ENCODE assay signal across 1 cellular context in the genomic region with DNA sequence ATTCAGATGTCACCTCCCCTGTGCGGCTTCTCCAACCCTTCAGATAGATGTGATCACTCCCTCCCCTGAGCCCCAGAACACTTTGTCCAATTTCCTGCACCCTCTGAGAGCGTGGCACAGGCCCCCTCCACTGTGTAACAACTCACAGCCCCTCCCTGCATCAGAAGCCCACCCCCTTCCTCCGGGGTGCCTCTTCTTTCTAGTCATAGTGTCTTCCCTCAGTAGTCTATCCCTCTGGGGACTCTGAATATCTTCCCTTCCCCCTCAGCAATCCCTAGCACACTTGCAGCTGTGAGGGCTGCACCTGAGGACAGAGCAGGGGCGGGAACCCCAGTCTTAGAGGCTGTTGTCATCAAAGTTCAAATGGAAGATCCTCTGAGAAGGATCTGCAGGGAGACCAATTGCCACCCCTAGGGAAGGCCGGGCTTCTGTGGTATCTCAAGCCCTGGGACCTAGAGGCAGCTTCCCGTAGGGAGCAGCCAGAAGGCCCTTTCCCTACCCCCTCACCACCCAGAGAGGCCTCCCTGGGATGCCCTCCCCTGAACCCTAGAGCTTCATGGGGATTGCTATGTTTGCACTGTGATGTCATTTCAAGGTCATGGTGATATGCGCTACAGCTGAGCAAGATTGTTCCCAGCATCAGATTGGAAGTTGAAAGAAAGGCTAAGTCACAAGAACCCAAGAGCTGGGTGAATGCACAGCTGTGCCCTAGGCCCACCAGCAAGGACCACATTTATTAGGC.
TF ChIP-seq lines count a peak whose summit lies in the region.

No MANE protein-coding gene starts in this region.

TF ChIP-seq in HepG2, 621 proteins besides CTCF, POLR2A, EP300 and RAD21 (continued from another document and continues in another):
- TF ChIP-seq, protein P1, sequence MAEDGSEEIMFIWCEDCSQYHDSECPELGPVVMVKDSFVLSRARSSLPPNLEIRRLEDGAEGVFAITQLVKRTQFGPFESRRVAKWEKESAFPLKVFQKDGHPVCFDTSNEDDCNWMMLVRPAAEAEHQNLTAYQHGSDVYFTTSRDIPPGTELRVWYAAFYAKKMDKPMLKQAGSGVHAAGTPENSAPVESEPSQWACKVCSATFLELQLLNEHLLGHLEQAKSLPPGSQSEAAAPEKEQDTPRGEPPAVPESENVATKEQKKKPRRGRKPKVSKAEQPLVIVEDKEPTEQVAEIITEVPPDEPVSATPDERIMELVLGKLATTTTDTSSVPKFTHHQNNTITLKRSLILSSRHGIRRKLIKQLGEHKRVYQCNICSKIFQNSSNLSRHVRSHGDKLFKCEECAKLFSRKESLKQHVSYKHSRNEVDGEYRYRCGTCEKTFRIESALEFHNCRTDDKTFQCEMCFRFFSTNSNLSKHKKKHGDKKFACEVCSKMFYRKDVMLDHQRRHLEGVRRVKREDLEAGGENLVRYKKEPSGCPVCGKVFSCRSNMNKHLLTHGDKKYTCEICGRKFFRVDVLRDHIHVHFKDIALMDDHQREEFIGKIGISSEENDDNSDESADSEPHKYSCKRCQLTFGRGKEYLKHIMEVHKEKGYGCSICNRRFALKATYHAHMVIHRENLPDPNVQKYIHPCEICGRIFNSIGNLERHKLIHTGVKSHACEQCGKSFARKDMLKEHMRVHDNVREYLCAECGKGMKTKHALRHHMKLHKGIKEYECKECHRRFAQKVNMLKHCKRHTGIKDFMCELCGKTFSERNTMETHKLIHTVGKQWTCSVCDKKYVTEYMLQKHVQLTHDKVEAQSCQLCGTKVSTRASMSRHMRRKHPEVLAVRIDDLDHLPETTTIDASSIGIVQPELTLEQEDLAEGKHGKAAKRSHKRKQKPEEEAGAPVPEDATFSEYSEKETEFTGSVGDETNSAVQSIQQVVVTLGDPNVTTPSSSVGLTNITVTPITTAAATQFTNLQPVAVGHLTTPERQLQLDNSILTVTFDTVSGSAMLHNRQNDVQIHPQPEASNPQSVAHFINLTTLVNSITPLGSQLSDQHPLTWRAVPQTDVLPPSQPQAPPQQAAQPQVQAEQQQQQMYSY (CRISPR knock-in tag; IDR thresholded peaks at IDR 0.05), result no peak
- TF ChIP-seq, protein P2, sequence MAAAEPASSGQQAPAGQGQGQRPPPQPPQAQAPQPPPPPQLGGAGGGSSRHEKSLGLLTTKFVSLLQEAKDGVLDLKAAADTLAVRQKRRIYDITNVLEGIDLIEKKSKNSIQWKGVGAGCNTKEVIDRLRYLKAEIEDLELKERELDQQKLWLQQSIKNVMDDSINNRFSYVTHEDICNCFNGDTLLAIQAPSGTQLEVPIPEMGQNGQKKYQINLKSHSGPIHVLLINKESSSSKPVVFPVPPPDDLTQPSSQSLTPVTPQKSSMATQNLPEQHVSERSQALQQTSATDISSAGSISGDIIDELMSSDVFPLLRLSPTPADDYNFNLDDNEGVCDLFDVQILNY (CRISPR knock-in tag; conservative IDR thresholded peaks at IDR 0.05), result no peak
- no peak for TF ChIP-seq ZNF772 (CRISPR knock-in tag; IDR thresholded peaks at IDR 0.05)
- TF ChIP-seq ZNF569 (CRISPR knock-in tag; IDR thresholded peaks at IDR 0.05; ENCODE audit: borderline replicate concordance), result no peak
- TF ChIP-seq ERF (CRISPR knock-in tag; IDR thresholded peaks at IDR 0.05), result 0 out of 2 replicates have a peak, but pooled peaks have one; percentile 19
- TF ChIP-seq, protein P3, sequence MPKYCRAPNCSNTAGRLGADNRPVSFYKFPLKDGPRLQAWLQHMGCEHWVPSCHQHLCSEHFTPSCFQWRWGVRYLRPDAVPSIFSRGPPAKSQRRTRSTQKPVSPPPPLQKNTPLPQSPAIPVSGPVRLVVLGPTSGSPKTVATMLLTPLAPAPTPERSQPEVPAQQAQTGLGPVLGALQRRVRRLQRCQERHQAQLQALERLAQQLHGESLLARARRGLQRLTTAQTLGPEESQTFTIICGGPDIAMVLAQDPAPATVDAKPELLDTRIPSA (CRISPR knock-in tag; IDR thresholded peaks at IDR 0.05; ENCODE audit: borderline replicate concordance), result no peak
- 0 out of 2 replicates have a peak, but pooled peaks have one; percentile 27 for TF ChIP-seq SP5 (CRISPR knock-in tag; IDR thresholded peaks at IDR 0.05; ENCODE audit: borderline replicate concordance, low read depth)
- no peak for TF ChIP-seq ZNF891 (CRISPR knock-in tag; IDR thresholded peaks at IDR 0.05)
- no peak for TF ChIP-seq ZNF557 (CRISPR knock-in tag; IDR thresholded peaks at IDR 0.05)
- TF ChIP-seq NCOR1 (IDR thresholded peaks at IDR 0.05; ENCODE audit: borderline replicate concordance, low read length), result 0 out of 2 replicates have a peak, but pooled peaks have one; percentile 35
- TF ChIP-seq ZNF343 (CRISPR knock-in tag; IDR thresholded peaks at IDR 0.05), result peak; percentile 64; the same call in 1 of the 2 replicates
- no peak for TF ChIP-seq ZNF160 (CRISPR knock-in tag; IDR thresholded peaks at IDR 0.05)
- TF ChIP-seq, protein P4, sequence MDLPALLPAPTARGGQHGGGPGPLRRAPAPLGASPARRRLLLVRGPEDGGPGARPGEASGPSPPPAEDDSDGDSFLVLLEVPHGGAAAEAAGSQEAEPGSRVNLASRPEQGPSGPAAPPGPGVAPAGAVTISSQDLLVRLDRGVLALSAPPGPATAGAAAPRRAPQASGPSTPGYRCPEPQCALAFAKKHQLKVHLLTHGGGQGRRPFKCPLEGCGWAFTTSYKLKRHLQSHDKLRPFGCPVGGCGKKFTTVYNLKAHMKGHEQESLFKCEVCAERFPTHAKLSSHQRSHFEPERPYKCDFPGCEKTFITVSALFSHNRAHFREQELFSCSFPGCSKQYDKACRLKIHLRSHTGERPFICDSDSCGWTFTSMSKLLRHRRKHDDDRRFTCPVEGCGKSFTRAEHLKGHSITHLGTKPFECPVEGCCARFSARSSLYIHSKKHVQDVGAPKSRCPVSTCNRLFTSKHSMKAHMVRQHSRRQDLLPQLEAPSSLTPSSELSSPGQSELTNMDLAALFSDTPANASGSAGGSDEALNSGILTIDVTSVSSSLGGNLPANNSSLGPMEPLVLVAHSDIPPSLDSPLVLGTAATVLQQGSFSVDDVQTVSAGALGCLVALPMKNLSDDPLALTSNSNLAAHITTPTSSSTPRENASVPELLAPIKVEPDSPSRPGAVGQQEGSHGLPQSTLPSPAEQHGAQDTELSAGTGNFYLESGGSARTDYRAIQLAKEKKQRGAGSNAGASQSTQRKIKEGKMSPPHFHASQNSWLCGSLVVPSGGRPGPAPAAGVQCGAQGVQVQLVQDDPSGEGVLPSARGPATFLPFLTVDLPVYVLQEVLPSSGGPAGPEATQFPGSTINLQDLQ (CRISPR knock-in tag; IDR thresholded peaks at IDR 0.05), result no peak
- no peak for TF ChIP-seq CBX1 (IDR thresholded peaks at IDR 0.05; ENCODE audit: low read depth)
- no peak for TF ChIP-seq ZNF451 (CRISPR knock-in tag; IDR thresholded peaks at IDR 0.05)
- TF ChIP-seq REPIN1 (CRISPR knock-in tag; IDR thresholded peaks at IDR 0.05; ENCODE audit: borderline replicate concordance, low read depth), result peak; percentile 73; the same call in 1 of the 2 replicates
- no peak for TF ChIP-seq FOXP1 (IDR thresholded peaks at IDR 0.05)
- 0 out of 2 replicates have a peak, but pooled peaks have one; percentile 12 for TF ChIP-seq FOXP1 (CRISPR knock-in tag; IDR thresholded peaks at IDR 0.05)
- TF ChIP-seq NR2C2 (CRISPR knock-in tag; IDR thresholded peaks at IDR 0.05; ENCODE audit: borderline replicate concordance), result peak; percentile 40; the same call in 1 of the 2 replicates
- TF ChIP-seq ZNF749 (CRISPR knock-in tag; IDR thresholded peaks at IDR 0.05; ENCODE audit: borderline replicate concordance), result no peak
- no peak for TF ChIP-seq HOXA9 (CRISPR knock-in tag; IDR thresholded peaks at IDR 0.05; ENCODE audit: borderline replicate concordance)
- TF ChIP-seq, protein P5, sequence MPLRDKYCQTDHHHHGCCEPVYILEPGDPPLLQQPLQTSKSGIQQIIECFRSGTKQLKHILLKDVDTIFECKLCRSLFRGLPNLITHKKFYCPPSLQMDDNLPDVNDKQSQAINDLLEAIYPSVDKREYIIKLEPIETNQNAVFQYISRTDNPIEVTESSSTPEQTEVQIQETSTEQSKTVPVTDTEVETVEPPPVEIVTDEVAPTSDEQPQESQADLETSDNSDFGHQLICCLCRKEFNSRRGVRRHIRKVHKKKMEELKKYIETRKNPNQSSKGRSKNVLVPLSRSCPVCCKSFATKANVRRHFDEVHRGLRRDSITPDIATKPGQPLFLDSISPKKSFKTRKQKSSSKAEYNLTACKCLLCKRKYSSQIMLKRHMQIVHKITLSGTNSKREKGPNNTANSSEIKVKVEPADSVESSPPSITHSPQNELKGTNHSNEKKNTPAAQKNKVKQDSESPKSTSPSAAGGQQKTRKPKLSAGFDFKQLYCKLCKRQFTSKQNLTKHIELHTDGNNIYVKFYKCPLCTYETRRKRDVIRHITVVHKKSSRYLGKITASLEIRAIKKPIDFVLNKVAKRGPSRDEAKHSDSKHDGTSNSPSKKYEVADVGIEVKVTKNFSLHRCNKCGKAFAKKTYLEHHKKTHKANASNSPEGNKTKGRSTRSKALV (CRISPR knock-in tag; IDR thresholded peaks at IDR 0.05), result no peak
- TF ChIP-seq, protein P6, sequence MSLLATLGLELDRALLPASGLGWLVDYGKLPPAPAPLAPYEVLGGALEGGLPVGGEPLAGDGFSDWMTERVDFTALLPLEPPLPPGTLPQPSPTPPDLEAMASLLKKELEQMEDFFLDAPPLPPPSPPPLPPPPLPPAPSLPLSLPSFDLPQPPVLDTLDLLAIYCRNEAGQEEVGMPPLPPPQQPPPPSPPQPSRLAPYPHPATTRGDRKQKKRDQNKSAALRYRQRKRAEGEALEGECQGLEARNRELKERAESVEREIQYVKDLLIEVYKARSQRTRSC (CRISPR knock-in tag; IDR thresholded peaks at IDR 0.05; ENCODE audit: low read depth), result no peak
- TF ChIP-seq, protein P7, sequence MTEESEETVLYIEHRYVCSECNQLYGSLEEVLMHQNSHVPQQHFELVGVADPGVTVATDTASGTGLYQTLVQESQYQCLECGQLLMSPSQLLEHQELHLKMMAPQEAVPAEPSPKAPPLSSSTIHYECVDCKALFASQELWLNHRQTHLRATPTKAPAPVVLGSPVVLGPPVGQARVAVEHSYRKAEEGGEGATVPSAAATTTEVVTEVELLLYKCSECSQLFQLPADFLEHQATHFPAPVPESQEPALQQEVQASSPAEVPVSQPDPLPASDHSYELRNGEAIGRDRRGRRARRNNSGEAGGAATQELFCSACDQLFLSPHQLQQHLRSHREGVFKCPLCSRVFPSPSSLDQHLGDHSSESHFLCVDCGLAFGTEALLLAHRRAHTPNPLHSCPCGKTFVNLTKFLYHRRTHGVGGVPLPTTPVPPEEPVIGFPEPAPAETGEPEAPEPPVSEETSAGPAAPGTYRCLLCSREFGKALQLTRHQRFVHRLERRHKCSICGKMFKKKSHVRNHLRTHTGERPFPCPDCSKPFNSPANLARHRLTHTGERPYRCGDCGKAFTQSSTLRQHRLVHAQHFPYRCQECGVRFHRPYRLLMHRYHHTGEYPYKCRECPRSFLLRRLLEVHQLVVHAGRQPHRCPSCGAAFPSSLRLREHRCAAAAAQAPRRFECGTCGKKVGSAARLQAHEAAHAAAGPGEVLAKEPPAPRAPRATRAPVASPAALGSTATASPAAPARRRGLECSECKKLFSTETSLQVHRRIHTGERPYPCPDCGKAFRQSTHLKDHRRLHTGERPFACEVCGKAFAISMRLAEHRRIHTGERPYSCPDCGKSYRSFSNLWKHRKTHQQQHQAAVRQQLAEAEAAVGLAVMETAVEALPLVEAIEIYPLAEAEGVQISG (CRISPR knock-in tag; IDR thresholded peaks at IDR 0.05), result no peak
- no peak for TF ChIP-seq RARG (CRISPR knock-in tag; IDR thresholded peaks at IDR 0.05; ENCODE audit: low read depth)
- no peak for TF ChIP-seq ZNF776 (CRISPR knock-in tag; IDR thresholded peaks at IDR 0.05)
- no peak for TF ChIP-seq NFRKB (IDR thresholded peaks at IDR 0.05)
- no peak for TF ChIP-seq ZMYM3 (CRISPR knock-in tag; IDR thresholded peaks at IDR 0.05)
- TF ChIP-seq, protein P8, sequence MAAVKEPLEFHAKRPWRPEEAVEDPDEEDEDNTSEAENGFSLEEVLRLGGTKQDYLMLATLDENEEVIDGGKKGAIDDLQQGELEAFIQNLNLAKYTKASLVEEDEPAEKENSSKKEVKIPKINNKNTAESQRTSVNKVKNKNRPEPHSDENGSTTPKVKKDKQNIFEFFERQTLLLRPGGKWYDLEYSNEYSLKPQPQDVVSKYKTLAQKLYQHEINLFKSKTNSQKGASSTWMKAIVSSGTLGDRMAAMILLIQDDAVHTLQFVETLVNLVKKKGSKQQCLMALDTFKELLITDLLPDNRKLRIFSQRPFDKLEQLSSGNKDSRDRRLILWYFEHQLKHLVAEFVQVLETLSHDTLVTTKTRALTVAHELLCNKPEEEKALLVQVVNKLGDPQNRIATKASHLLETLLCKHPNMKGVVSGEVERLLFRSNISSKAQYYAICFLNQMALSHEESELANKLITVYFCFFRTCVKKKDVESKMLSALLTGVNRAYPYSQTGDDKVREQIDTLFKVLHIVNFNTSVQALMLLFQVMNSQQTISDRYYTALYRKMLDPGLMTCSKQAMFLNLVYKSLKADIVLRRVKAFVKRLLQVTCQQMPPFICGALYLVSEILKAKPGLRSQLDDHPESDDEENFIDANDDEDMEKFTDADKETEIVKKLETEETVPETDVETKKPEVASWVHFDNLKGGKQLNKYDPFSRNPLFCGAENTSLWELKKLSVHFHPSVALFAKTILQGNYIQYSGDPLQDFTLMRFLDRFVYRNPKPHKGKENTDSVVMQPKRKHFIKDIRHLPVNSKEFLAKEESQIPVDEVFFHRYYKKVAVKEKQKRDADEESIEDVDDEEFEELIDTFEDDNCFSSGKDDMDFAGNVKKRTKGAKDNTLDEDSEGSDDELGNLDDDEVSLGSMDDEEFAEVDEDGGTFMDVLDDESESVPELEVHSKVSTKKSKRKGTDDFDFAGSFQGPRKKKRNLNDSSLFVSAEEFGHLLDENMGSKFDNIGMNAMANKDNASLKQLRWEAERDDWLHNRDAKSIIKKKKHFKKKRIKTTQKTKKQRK (IDR thresholded peaks at IDR 0.05; ENCODE audit: low read length), result no peak
- TF ChIP-seq HOXA3 (CRISPR knock-in tag; IDR thresholded peaks at IDR 0.05), result peak; percentile 73
- no peak for TF ChIP-seq NBN (conservative IDR thresholded peaks at IDR 0.05)
- TF ChIP-seq KLF6 (CRISPR knock-in tag; IDR thresholded peaks at IDR 0.05), result no peak
- TF ChIP-seq, protein P9, sequence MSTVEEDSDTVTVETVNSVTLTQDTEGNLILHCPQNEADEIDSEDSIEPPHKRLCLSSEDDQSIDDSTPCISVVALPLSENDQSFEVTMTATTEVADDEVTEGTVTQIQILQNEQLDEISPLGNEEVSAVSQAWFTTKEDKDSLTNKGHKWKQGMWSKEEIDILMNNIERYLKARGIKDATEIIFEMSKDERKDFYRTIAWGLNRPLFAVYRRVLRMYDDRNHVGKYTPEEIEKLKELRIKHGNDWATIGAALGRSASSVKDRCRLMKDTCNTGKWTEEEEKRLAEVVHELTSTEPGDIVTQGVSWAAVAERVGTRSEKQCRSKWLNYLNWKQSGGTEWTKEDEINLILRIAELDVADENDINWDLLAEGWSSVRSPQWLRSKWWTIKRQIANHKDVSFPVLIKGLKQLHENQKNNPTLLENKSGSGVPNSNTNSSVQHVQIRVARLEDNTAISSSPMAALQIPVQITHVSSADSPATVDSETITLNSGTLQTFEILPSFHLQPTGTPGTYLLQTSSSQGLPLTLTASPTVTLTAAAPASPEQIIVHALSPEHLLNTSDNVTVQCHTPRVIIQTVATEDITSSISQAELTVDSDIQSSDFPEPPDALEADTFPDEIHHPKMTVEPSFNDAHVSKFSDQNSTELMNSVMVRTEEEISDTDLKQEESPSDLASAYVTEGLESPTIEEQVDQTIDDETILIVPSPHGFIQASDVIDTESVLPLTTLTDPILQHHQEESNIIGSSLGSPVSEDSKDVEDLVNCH (CRISPR knock-in tag; IDR thresholded peaks at IDR 0.05), result no peak
- TF ChIP-seq PHF21A (CRISPR knock-in tag; IDR thresholded peaks at IDR 0.05), result no peak; the same call in 1 of the 2 replicates
- TF ChIP-seq TEAD2 (CRISPR knock-in tag; IDR thresholded peaks at IDR 0.05), result no peak
